In genomic region chr2:161117506-161117905, GRCh38 we compare ENCODE assay signal across 28 cellular contexts.
"Had no signal": no experiment of that assay in that cellular context is flagged by ENCODE, and none has a peak within 500 bp of the region (broad histone marks: within the 10 kb centered on the region; RNA-seq: fewer than 3 reads in every experiment).

No MANE protein-coding gene starts in this region.

- H3K9me3 Mint-ChIP-seq: nephron; neural progenitor cell; stimulated activated effector memory CD8-positive, alpha-beta T cell treated with anti-CD3 and anti-CD28 coated beads, Interleukin-12 subunit alpha, Interleukin-12 subunit beta, amount 100 ng/mL, for 72 hours; stimulated activated naive B cell treated with anti-CD40 and anti-IgM and Interleukin-4, amounts not matched to agents 10 μg/mL and 1 μg/mL and 100 μg/mL, for 72 hours; stimulated activated naive CD8-positive, alpha-beta T cell treated with anti-CD3 and anti-CD28 coated beads, Interleukin-15, Interleukin-2, amounts not matched to agents 100 ng/mL and 50 ng/mL, for 24 hours had no signal

- H3K4me3 ChIP-seq: neural progenitor cell, ovary, psoas muscle, right lobe of liver, sigmoid colon, stomach, thoracic aorta, thyroid gland, tibial nerve, upper lobe of left lung, vagina had no signal

- H3K27ac Mint-ChIP-seq: nephron; neural progenitor cell; progenitor cell of endocrine pancreas; stimulated activated effector memory CD8-positive, alpha-beta T cell treated with anti-CD3 and anti-CD28 coated beads, Interleukin-12 subunit alpha, Interleukin-12 subunit beta, amount 100 ng/mL, for 72 hours; stimulated activated naive B cell treated with anti-CD40 and anti-IgM and Interleukin-4, amounts not matched to agents 10 μg/mL and 1 μg/mL and 100 μg/mL, for 72 hours; stimulated activated naive CD8-positive, alpha-beta T cell treated with anti-CD3 and anti-CD28 coated beads, Interleukin-15, Interleukin-2, amounts not matched to agents 100 ng/mL and 50 ng/mL, for 24 hours had no signal

- DNase-seq: occipital lobe; ovary; posterior cingulate gyrus; psoas muscle; right cardiac atrium; right lobe of liver; sigmoid colon; small intestine; stimulated activated CD4-positive, alpha-beta T cell treated with anti-CD3 and anti-CD28 coated beads, Interleukin-15, amount 100 ng/mL, for 24 hours; stimulated activated CD4-positive, alpha-beta T cell treated with anti-CD3 and anti-CD28 coated beads, Interleukin-2, amount 100 ng/mL, for 24 hours; stimulated activated CD4-positive, alpha-beta T cell treated with anti-CD3 and anti-CD28 coated beads, Interleukin-2, amount 100 ng/mL, for 48 hours; stimulated activated CD4-positive, alpha-beta T cell treated with anti-CD3 and anti-CD28 coated beads, Interleukin-4, amount 100 ng/mL, for 24 hours; stimulated activated naive B cell treated with anti-CD40 and anti-IgM and Interleukin-4, amounts not matched to agents 10 μg/mL and 1 μg/mL and 100 μg/mL, for 72 hours; stimulated activated naive CD4-positive, alpha-beta T cell treated with Interleukin-2 at 50 U/mL for 16 hours; stomach; thyroid gland; trophoblast cell; upper lobe of left lung had no signal

- H3K4me3 Mint-ChIP-seq: nephron; neural progenitor cell; stimulated activated effector memory CD8-positive, alpha-beta T cell treated with anti-CD3 and anti-CD28 coated beads, Interleukin-12 subunit alpha, Interleukin-12 subunit beta, amount 100 ng/mL, for 72 hours; stimulated activated naive B cell treated with anti-CD40 and anti-IgM and Interleukin-4, amounts not matched to agents 10 μg/mL and 1 μg/mL and 100 μg/mL, for 72 hours; stimulated activated naive CD8-positive, alpha-beta T cell treated with anti-CD3 and anti-CD28 coated beads, Interleukin-15, Interleukin-2, amounts not matched to agents 100 ng/mL and 50 ng/mL, for 24 hours had no signal

- ATAC-seq: psoas muscle; right cardiac atrium; right lobe of liver; stimulated activated effector memory CD8-positive, alpha-beta T cell treated with anti-CD3 and anti-CD28 coated beads, Interleukin-12 subunit alpha, Interleukin-12 subunit beta, amount 100 ng/mL, for 72 hours; stimulated activated naive B cell treated with anti-CD40 and anti-IgM and Interleukin-4, amounts not matched to agents 10 μg/mL and 1 μg/mL and 100 μg/mL, for 72 hours had no signal

- H3K4me2 ChIP-seq: neural progenitor cell had no signal

- H3K9me3 ChIP-seq: ovary, psoas muscle, right lobe of liver, sigmoid colon, stomach, thoracic aorta, thyroid gland, tibial nerve, upper lobe of left lung, vagina had no signal

- H3K9ac ChIP-seq: neural progenitor cell, parathyroid adenoma had no signal

- H2AFZ ChIP-seq: neural progenitor cell, parathyroid adenoma had no signal

- H3K4me1 Mint-ChIP-seq: nephron had no signal

- H3K79me2 ChIP-seq: parathyroid adenoma had no signal

- H3K36me3 Mint-ChIP-seq: neural progenitor cell; stimulated activated effector memory CD8-positive, alpha-beta T cell treated with anti-CD3 and anti-CD28 coated beads, Interleukin-12 subunit alpha, Interleukin-12 subunit beta, amount 100 ng/mL, for 72 hours; stimulated activated naive B cell treated with anti-CD40 and anti-IgM and Interleukin-4, amounts not matched to agents 10 μg/mL and 1 μg/mL and 100 μg/mL, for 72 hours had no signal

- FAIRE-seq: small intestine, urothelium cell line had no signal

- H3K36me3 ChIP-seq: neural progenitor cell, ovary, right lobe of liver, sigmoid colon, stomach, thoracic aorta, thyroid gland, tibial nerve, upper lobe of left lung, vagina had no signal

- H3K4me1 ChIP-seq: neural progenitor cell, parathyroid adenoma, right lobe of liver had no signal

- H3K27me3 ChIP-seq: neural progenitor cell, ovary, right lobe of liver, sigmoid colon, stomach, thyroid gland, tibial nerve, upper lobe of left lung, vagina had no signal

- H3K27ac ChIP-seq: neural progenitor cell, ovary, parathyroid adenoma, psoas muscle, right lobe of liver, sigmoid colon, stomach, thoracic aorta, thyroid gland, tibial nerve, upper lobe of left lung, vagina had no signal

- H3K27me3 Mint-ChIP-seq: stimulated activated naive B cell treated with anti-CD40 and anti-IgM and Interleukin-4, amounts not matched to agents 10 μg/mL and 1 μg/mL and 100 μg/mL, for 72 hours had no signal
